In genomic region chr5:39302507-39302906, GRCh38 we compare ENCODE assay signal across 18 cellular contexts.
DNase-seq lines count a peak whose midpoint lies in the region; ATAC-seq and TF ChIP-seq lines count a peak whose summit lies in the region.
"Had no signal": no experiment of that assay in that cellular context is flagged by ENCODE, and none has a peak within 500 bp of the region (broad histone marks: within the 10 kb centered on the region; RNA-seq: fewer than 3 reads in every experiment).

No MANE protein-coding gene starts in this region.

- H3K4me3 Mint-ChIP-seq in memory B cell (no peak overlapping the region), type B pancreatic cell (no peak overlapping the region)
- H3K4me3 Mint-ChIP-seq: B cell; naive thymus-derived CD8-positive, alpha-beta T cell had no signal

- peak; percentile 78 for ATAC-seq in GM18867 (IDR thresholded peaks at IDR 0.05; ENCODE audit: unreplicated experiment)
- peak; percentile 88 for ATAC-seq in GM21576 (IDR thresholded peaks at IDR 0.05; ENCODE audit: unreplicated experiment)
- peak; percentile 69 for ATAC-seq in HG03432 (IDR thresholded peaks at IDR 0.05; ENCODE audit: unreplicated experiment)
- ATAC-seq in memory B cell (ENCODE audit: low read depth): peak; percentile 56
- no peak for ATAC-seq in HG02763 (IDR thresholded peaks at IDR 0.05; ENCODE audit: unreplicated experiment)
- ATAC-seq: K562; naive thymus-derived CD8-positive, alpha-beta T cell had no signal

- H3K36me3 Mint-ChIP-seq in memory B cell (peaks cover 5% of the 10 kb centered on the region), type B pancreatic cell (no peaks in the 10 kb centered on the region)

- H3K9me3 Mint-ChIP-seq in memory B cell (peaks cover 3% of the 10 kb centered on the region), type B pancreatic cell (peaks cover 5% of the 10 kb centered on the region)

- TF ChIP-seq CTCF in type B pancreatic cell (conservative IDR thresholded peaks at IDR 0.05): no peak

- H3K27me3 Mint-ChIP-seq in memory B cell (peaks cover 2% of the 10 kb centered on the region), type B pancreatic cell (peaks cover 3% of the 10 kb centered on the region)

- H3K4me1 Mint-ChIP-seq in memory B cell (peaks cover 3% of the 10 kb centered on the region), type B pancreatic cell (ENCODE audit: unreplicated experiment) (no peaks in the 10 kb centered on the region)

- DNase-seq in memory B cell (ENCODE audit: low spot score in 2 of 2) (no peak), mesenteric fat pad (ENCODE audit: low spot score) (no peak), type B pancreatic cell (ENCODE audit: extremely low spot score, unreplicated experiment) (no peak)
- DNase-seq: activated CD4-positive, alpha-beta T cell treated with anti-CD3 and anti-CD28 coated beads, Interleukin-2, amount 50 U/mL, for 1 hour; GF-D8; HCEC 1CT; islet precursor cell; naive thymus-derived CD8-positive, alpha-beta T cell; NCI-H1105; NCI-H774; RPMI8226; stimulated activated CD4-positive, alpha-beta T cell treated with anti-CD3 and anti-CD28 coated beads, Interleukin-4, amount 100 ng/mL, for 24 hours had no signal

- H3K27ac Mint-ChIP-seq in memory B cell (no peak overlapping the region), type B pancreatic cell (no peak overlapping the region)
- H3K27ac Mint-ChIP-seq: B cell; naive thymus-derived CD8-positive, alpha-beta T cell had no signal
